Comparison of ENCODE assay signal across 9 cellular contexts in the genomic region with DNA sequence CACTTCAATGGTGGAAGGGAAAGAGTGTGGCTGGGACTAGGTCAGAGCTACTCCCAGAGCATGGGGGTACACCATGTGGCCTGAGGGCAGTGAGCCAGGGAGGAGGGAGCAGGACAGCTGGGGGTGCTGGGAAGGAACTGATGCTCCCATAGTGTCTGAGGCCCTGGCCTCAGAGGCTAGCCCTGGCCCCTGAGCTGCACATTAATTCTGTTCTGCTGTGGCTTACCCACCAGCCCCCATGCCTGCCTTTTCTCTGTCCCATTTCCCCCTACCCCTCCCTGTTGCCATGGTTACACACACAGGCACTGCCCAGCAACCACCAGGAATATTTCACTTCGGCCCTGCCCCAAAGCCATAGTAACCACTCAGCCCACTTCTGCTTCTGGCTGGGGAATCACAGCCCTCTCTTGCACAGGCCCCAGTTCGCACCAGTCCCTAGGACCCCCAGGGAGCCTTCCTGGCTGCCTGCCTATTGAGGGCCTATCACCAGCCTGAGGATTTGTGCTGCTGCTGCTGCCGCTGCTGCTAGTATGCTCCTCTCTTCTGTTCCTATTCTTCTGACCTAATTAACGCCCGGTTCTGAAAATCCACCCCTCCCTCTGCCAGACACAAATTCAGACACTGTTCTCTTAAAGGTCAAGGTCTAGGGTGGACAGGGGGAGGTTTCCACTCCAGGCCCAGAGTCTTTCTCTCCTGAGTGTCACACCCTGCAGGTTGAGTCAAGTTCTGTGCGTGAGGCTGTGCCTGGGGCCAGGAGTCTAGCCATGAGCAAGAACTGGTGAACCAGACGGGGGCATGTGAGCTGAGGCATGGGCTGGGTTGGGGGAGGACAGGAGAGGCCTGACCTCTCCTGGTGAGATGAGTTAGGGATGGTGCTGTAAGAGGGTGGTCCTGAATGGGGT.
DNase-seq lines count a peak whose midpoint lies in the region; ATAC-seq and TF ChIP-seq lines count a peak whose summit lies in the region.
"Had no signal": no experiment of that assay in that cellular context is flagged by ENCODE, and none has a peak within 500 bp of the region (broad histone marks: within the 10 kb centered on the region; RNA-seq: fewer than 3 reads in every experiment).

No MANE protein-coding gene starts in this region.

- H3K4me3 ChIP-seq in HCT116 (replicated peaks in 1 of 2; ENCODE audit: low read depth in 1 of 2, low read length in 2 of 2): no peak overlapping the region
- no peak overlapping the region for H3K4me3 ChIP-seq in SK-N-SH (ENCODE audit: low read depth in 2 of 2, low read length in 1 of 2)

- no peaks in the 10 kb centered on the region for H4K20me1 ChIP-seq in HCT116 (ENCODE audit: insufficient read depth)
- no peaks in the 10 kb centered on the region for H4K20me1 ChIP-seq in SK-N-SH (ENCODE audit: insufficient read depth)

- RAD21 ChIA-PET in HCT116 (lab: Charles Lee; ENCODE audit: low non-redundant PET in 1 of 2, low total read pairs in 2 of 2, uncharacterized antibody in 2 of 2, unreplicated experiment in 2 of 2): no interaction called here

- H3K79me2 ChIP-seq in HCT116 (ENCODE audit: insufficient read depth, low read length) (no peaks in the 10 kb centered on the region), SK-N-SH (ENCODE audit: insufficient read depth) (no peaks in the 10 kb centered on the region)

- no peak overlapping the region; the same call in 1 of the 2 replicates for H3K27ac ChIP-seq in HCT116 (ENCODE audit: low read depth, low read length)
- H3K27ac ChIP-seq in SK-N-SH (ENCODE audit: low read depth in 2 of 2, low read length in 1 of 2): peak overlapping the region; percentile 37 to 99; a peak in 3 of 4 replicates
- H3K27ac ChIP-seq: KMS-11 had no signal

- 80% methylated on average over 7 of the region's 7 CpGs for WGBS in SK-N-SH (ENCODE audit: low lambda C conversion rate)

- no peak for TF ChIP-seq CTCF in HCT116 (IDR thresholded peaks at IDR 0.05 in 2 of 3, conservative IDR thresholded peaks at IDR 0.05 in 1 of 3; ENCODE audit: borderline replicate concordance in 1 of 3, insufficient read depth in 1 of 3, low read depth in 2 of 3, low read length in 2 of 3)
- TF ChIP-seq CTCF in SK-N-SH (IDR thresholded peaks at IDR 0.05): no peak

- H3K4me2 ChIP-seq in HCT116 (ENCODE audit: low read length) (peak overlapping the region; percentile 72), SK-N-SH (no peak overlapping the region)
- H3K4me2 ChIP-seq: KMS-11 had no signal

- CTCF ChIA-PET in HCT116 (lab: Charles Lee) (interaction anchor here (1.2 kb wide), 1 partner anchor 33 kb away, joined by 3 read pairs; no protein-coding TSS in a partner anchor), SK-N-SH (lab: Yijun Ruan, JAX) (interaction anchor here (0.9 to 5.1 kb wide), 6 partner anchors 17 to 320 kb away, joined by 3 to 36 read pairs (median 3); no protein-coding TSS in a partner anchor)

- POLR2A ChIA-PET in HCT116 (lab: Charles Lee): interaction anchor here (0.5 to 1.2 kb wide), 2 partner anchors 75 to 310 kb away, joined by 3 to 4 read pairs; no protein-coding TSS in a partner anchor
- POLR2A ChIA-PET in SK-N-SH (lab: Yijun Ruan, JAX): interaction anchor here (0.6 to 3.9 kb wide), 6 partner anchors 10 to 86 kb away, joined by 3 to 19 read pairs (median 4); no protein-coding TSS in a partner anchor

- intact Hi-C loops in HCT116 (cut with micrococcal nuclease): no loop called here

- TF ChIP-seq EP300 in SK-N-SH (IDR thresholded peaks at IDR 0.05; ENCODE audit: borderline replicate concordance in 1 of 2, low read depth in 1 of 2, low read length in 1 of 2): peak in 1 of 2 experiments; percentile 27; a peak in 1 of 4 replicates

- H3K36me3 ChIP-seq in HCT116 (ENCODE audit: control insufficient read depth in 1 of 2, insufficient read depth in 2 of 2, low read length in 2 of 2) (no peaks in the 10 kb centered on the region), SK-N-SH (replicated peaks in 1 of 2; ENCODE audit: control insufficient read depth in 1 of 2, insufficient read depth in 2 of 2, low read length in 1 of 2) (peaks cover 5 to 8% of the 10 kb centered on the region in 2 experiments)

- H3F3A ChIP-seq in SK-N-SH (replicated peaks; ENCODE audit: insufficient read depth): no peaks in the 10 kb centered on the region

- H3K9me3 ChIP-seq in HCT116 (ENCODE audit: control insufficient read depth in 1 of 2, insufficient read depth in 1 of 2, low read depth in 1 of 2, low read length in 2 of 2) (no peaks in the 10 kb centered on the region), SK-N-SH (no peaks in the 10 kb centered on the region)

- H3K4me1 ChIP-seq in HCT116 (ENCODE audit: control insufficient read depth in 1 of 2, insufficient read depth in 2 of 2, low read length in 2 of 2): peaks cover 23 to 33% of the 10 kb centered on the region in 2 experiments
- H3K4me1 ChIP-seq in SK-N-SH (ENCODE audit: control insufficient read depth in 1 of 2, insufficient read depth in 2 of 2, low read depth in 1 of 2, low read length in 1 of 2): peaks cover 9 to 87% of the 10 kb centered on the region in 2 experiments

- no peaks in the 10 kb centered on the region for H3K9me2 ChIP-seq in HCT116 (ENCODE audit: insufficient read depth)
- no peaks in the 10 kb centered on the region for H3K9me2 ChIP-seq in SK-N-SH

- BruUV-seq in HCT116 (replicated peaks; lab: Mats Ljungman, UMichigan): no TSS peak

- H3K9ac ChIP-seq in HCT116 (ENCODE audit: low read length) (no peak overlapping the region), SK-N-SH (no peak overlapping the region)
- H3K9ac ChIP-seq: KMS-11 had no signal

- TF ChIP-seq RAD21 in HCT116 (IDR thresholded peaks at IDR 0.05; ENCODE audit: low read depth) (no peak), SK-N-SH (IDR thresholded peaks at IDR 0.05; ENCODE audit: low read length) (no peak)

- H2AFZ ChIP-seq in HCT116 (ENCODE audit: low read depth, low read length, poor library complexity, severe bottlenecking): no peak overlapping the region
- no peak overlapping the region for H2AFZ ChIP-seq in SK-N-SH (ENCODE audit: low read depth)

- H3K27me3 ChIP-seq in HCT116 (ENCODE audit: insufficient read depth, low read length) (no peaks in the 10 kb centered on the region), SK-N-SH (ENCODE audit: insufficient read depth) (no peaks in the 10 kb centered on the region)

- no peak for ATAC-seq in HCT116
- no peak for ATAC-seq in GM21737 (IDR thresholded peaks at IDR 0.05; ENCODE audit: unreplicated experiment)
- no peak for ATAC-seq in HG03442 (IDR thresholded peaks at IDR 0.05; ENCODE audit: unreplicated experiment)

- DNase-seq in HCT116 (ENCODE audit: low read depth, low spot score) (no peak), SK-N-SH (peak; percentile 90), globus pallidus (ENCODE audit: low spot score) (peak; percentile 88), putamen (ENCODE audit: low spot score) (peak; percentile 85), NAMALWA (ENCODE audit: low spot score) (no peak)
- no peak for DNase-seq in stimulated activated CD4-positive, alpha-beta T cell treated with anti-CD3 and anti-CD28 coated beads, Interleukin-4, amount 100 ng/mL, for 4 hours

- no peak for TF ChIP-seq POLR2A in HCT116 (IDR thresholded peaks at IDR 0.05; ENCODE audit: borderline replicate concordance, extremely low read depth, insufficient read depth, insufficient read length)

TF ChIP-seq in HCT116, 20 proteins besides CTCF, POLR2A, EP300 and RAD21:
- TF ChIP-seq CEBPB (IDR thresholded peaks at IDR 0.05; ENCODE audit: low read depth) (no peak), TCF7L2 (IDR thresholded peaks at IDR 0.05; ENCODE audit: borderline replicate concordance, extremely low read depth, insufficient read depth, insufficient read length) (no peak), EGR1 (IDR thresholded peaks at IDR 0.05; ENCODE audit: low read depth) (no peak), SP1 (IDR thresholded peaks at IDR 0.05; ENCODE audit: low read depth) (no peak), EZH2phosphoT487 (IDR thresholded peaks at IDR 0.05; ENCODE audit: borderline replicate concordance) (no peak), ZNF274 (IDR thresholded peaks at IDR 0.05; ENCODE audit: low read depth, low read length) (no peak)

TF ChIP-seq in SK-N-SH, 30 proteins besides CTCF, POLR2A, EP300 and RAD21 (continues in another document):
- TF ChIP-seq USF2 (IDR thresholded peaks at IDR 0.05; ENCODE audit: borderline replicate concordance, low read depth, low read length) (peak; percentile 15; the same call in 1 of the 2 replicates), RFX5 (IDR thresholded peaks at IDR 0.05; ENCODE audit: low read length) (peak; percentile 87; the same call in 1 of the 2 replicates), NRF1 (IDR thresholded peaks at IDR 0.05; ENCODE audit: low read depth, low read length) (no peak), CHD2 (IDR thresholded peaks at IDR 0.05; ENCODE audit: low read length, partially characterized antibody) (peak; percentile 35), REST (IDR thresholded peaks at IDR 0.05; ENCODE audit: low read depth, low read length) (no peak)

Comparison
In these comparisons a context has a peak if more than half of its experiments do, and no peak if none do; other contexts are left out.
1. DNase-seq: peak in SK-N-SH (single experiment), globus pallidus (single experiment) and putamen (single experiment); none in HCT116 (single experiment), NAMALWA (single experiment) and stimulated activated CD4-positive, alpha-beta T cell treated with anti-CD3 and anti-CD28 coated beads, Interleukin-4, amount 100 ng/mL, for 4 hours (0 of 2).